20 cellular contexts compared by ENCODE assay signal in genomic region chr20:36150847-36151539, GRCh38. TPM values are rescaled to one million over a fixed set of nuclear protein-coding genes. Genes with fewer than 3 reads are reported as not detected.
"Had no signal": no experiment of that assay in that cellular context is flagged by ENCODE, and none has a peak within 500 bp of the region (broad histone marks: within the 10 kb centered on the region; RNA-seq: fewer than 3 reads in every experiment).

No MANE protein-coding gene starts in this region.

- H3K4me3 Mint-ChIP-seq: activated naive CD4-positive, alpha-beta T cell treated with anti-CD3 and anti-CD28 coated beads, Interleukin-2, amount 50 U/mL, for 24 hours; activated T-cell treated with anti-CD3 and anti-CD28 coated beads, Interleukin-2, amount 50 U/mL, for 4 hours; dendritic cell treated with granulocyte-macrophage colony-stimulating factor and Interleukin-4, amounts not matched to agents 40 ng/mL and 50 ng/mL, for 4 days; stimulated activated memory B cell treated with anti-CD40 and anti-IgM and Interleukin-4, amounts not matched to agents 10 μg/mL and 1 μg/mL and 100 μg/mL, for 72 hours had no signal

- H3K4me3 ChIP-seq: breast epithelium, esophagus muscularis mucosa, pancreas, sigmoid colon, tibial artery, uterus had no signal

- H3K9me3 Mint-ChIP-seq: activated naive CD4-positive, alpha-beta T cell treated with anti-CD3 and anti-CD28 coated beads, Interleukin-2, amount 50 U/mL, for 24 hours; activated T-cell treated with anti-CD3 and anti-CD28 coated beads, Interleukin-2, amount 50 U/mL, for 4 hours; dendritic cell treated with granulocyte-macrophage colony-stimulating factor and Interleukin-4, amounts not matched to agents 40 ng/mL and 50 ng/mL, for 4 days; stimulated activated memory B cell treated with anti-CD40 and anti-IgM and Interleukin-4, amounts not matched to agents 10 μg/mL and 1 μg/mL and 100 μg/mL, for 72 hours had no signal

- DNase-seq: activated CD4-positive, alpha-beta T cell treated with anti-CD3 and anti-CD28 coated beads, Interleukin-2, amount 50 U/mL, for 1 hour; activated CD8-positive, alpha-beta memory T cell treated with anti-CD3 and anti-CD28 coated beads, Interleukin-2, amount 50 U/mL, for 4 hours; activated T-cell treated with anti-CD3 and anti-CD28 coated beads, Interleukin-2, amount 50 U/mL, for 4 hours; cerebellar nuclear complex; effector CD8-positive, alpha-beta T cell; left colon; mammary epithelial cell; pancreas; sigmoid colon; stimulated activated CD4-positive, alpha-beta T cell treated with anti-CD3 and anti-CD28 coated beads, Interleukin-4, amount 100 ng/mL, for 4 hours; tibial artery; uterus had no signal

- H3K27ac ChIP-seq: esophagus muscularis mucosa, neutrophil, sigmoid colon, tibial artery, uterus had no signal

- H3K36me3 ChIP-seq: breast epithelium, esophagus muscularis mucosa, neutrophil, pancreas, sigmoid colon, tibial artery, uterus had no signal

- H3K4me1 ChIP-seq: uterus had no signal

- H3K36me3 Mint-ChIP-seq: activated naive CD4-positive, alpha-beta T cell treated with anti-CD3 and anti-CD28 coated beads, Interleukin-2, amount 50 U/mL, for 24 hours; stimulated activated memory B cell treated with anti-CD40 and anti-IgM and Interleukin-4, amounts not matched to agents 10 μg/mL and 1 μg/mL and 100 μg/mL, for 72 hours had no signal

- ATAC-seq: activated CD4-positive, CD25-positive, alpha-beta regulatory T cell treated with anti-CD3 and anti-CD28 coated beads, Interleukin-2, amount 50 U/mL, for 24 hours; activated T-cell treated with anti-CD3 and anti-CD28 coated beads, Interleukin-2, amount 50 U/mL, for 4 hours; left colon; pancreas; stimulated activated memory B cell treated with anti-CD40 and anti-IgM and Interleukin-4, amounts not matched to agents 10 μg/mL and 1 μg/mL and 100 μg/mL, for 72 hours had no signal

- H3K27me3 ChIP-seq: breast epithelium, esophagus muscularis mucosa, pancreas, sigmoid colon, tibial artery, uterus had no signal

- H3K27ac Mint-ChIP-seq: activated naive CD4-positive, alpha-beta T cell treated with anti-CD3 and anti-CD28 coated beads, Interleukin-2, amount 50 U/mL, for 24 hours; dendritic cell treated with granulocyte-macrophage colony-stimulating factor and Interleukin-4, amounts not matched to agents 40 ng/mL and 50 ng/mL, for 4 days; stimulated activated memory B cell treated with anti-CD40 and anti-IgM and Interleukin-4, amounts not matched to agents 10 μg/mL and 1 μg/mL and 100 μg/mL, for 72 hours had no signal

- H3K9me3 ChIP-seq: breast epithelium, esophagus muscularis mucosa, neutrophil, pancreas, sigmoid colon, tibial artery, uterus had no signal

RNA-seq across cellular contexts. Expression of gene EPB41L1, which starts 3.5 kb away (rescaled TPM):
- total RNA-seq: T-helper 1 cell treated with Interleukin-12 subunit alpha and Interleukin-12 subunit beta and Interleukin-4 antibody, amounts not matched to agents 30 ng/mL and 1 ng/mL, for 36 hours had no signal
